In genomic region chr5:3639175-3639574, GRCh38 we compare ENCODE assay signal across 20 cellular contexts. TPM values are rescaled to one million over a fixed set of nuclear protein-coding genes. Genes with fewer than 3 reads are reported as not detected.
"Had no signal": no experiment of that assay in that cellular context is flagged by ENCODE, and none has a peak within 500 bp of the region (broad histone marks: within the 10 kb centered on the region; RNA-seq: fewer than 3 reads in every experiment).

No MANE protein-coding gene starts in this region.

- H3K9me3 ChIP-seq: lower lobe of right lung, right atrium auricular region, thyroid gland had no signal

- H3K36me3 ChIP-seq: heart right ventricle, left ventricle myocardium inferior, lower lobe of right lung, ovary, right atrium auricular region, suprapubic skin, thyroid gland had no signal

- H3K4me3 ChIP-seq: dorsolateral prefrontal cortex, heart right ventricle, left ventricle myocardium inferior, lower lobe of right lung, mucosa of descending colon, ovary, right atrium auricular region, smooth muscle cell, suprapubic skin, thyroid gland had no signal

- DNase-seq: cortex of kidney; dorsolateral prefrontal cortex; effector CD8-positive, alpha-beta T cell; heart right ventricle; kidney; left cardiac atrium; left ventricle myocardium inferior; lower lobe of right lung; mucosa of descending colon; naive thymus-derived CD8-positive, alpha-beta T cell; ovary; stimulated activated CD4-positive, alpha-beta T cell treated with anti-CD3 and anti-CD28 coated beads, Interleukin-2, amount 100 ng/mL, for 48 hours; stimulated activated naive CD4-positive, alpha-beta T cell treated with Interleukin-2 at 50 U/mL for 16 hours; thyroid gland had no signal

- H3K4me2 ChIP-seq: smooth muscle cell had no signal

- H3K4me1 ChIP-seq: heart right ventricle, left ventricle myocardium inferior, lower lobe of right lung, right atrium auricular region, suprapubic skin, thyroid gland had no signal

- H3K27me3 ChIP-seq: ovary, right atrium auricular region, suprapubic skin, thyroid gland had no signal

- ATAC-seq: esophagus mucosa; heart right ventricle; left cardiac atrium; lower lobe of right lung; mucosa of descending colon; naive thymus-derived CD8-positive, alpha-beta T cell had no signal

- H3K27ac ChIP-seq: dorsolateral prefrontal cortex, heart right ventricle, left ventricle myocardium inferior, lower lobe of right lung, ovary, right atrium auricular region, suprapubic skin, thyroid gland had no signal

RNA-seq across cellular contexts. Expression of gene IRX1, which starts 43.5 kb away (rescaled TPM):
- total RNA-seq: fibroblast of lung; left cardiac atrium; mucosa of descending colon; naive thymus-derived CD8-positive, alpha-beta T cell; ovary had no signal
- polyA plus RNA-seq: fibroblast of lung; naive thymus-derived CD8-positive, alpha-beta T cell; neural cell; ovary had no signal
